In the genomic region with DNA sequence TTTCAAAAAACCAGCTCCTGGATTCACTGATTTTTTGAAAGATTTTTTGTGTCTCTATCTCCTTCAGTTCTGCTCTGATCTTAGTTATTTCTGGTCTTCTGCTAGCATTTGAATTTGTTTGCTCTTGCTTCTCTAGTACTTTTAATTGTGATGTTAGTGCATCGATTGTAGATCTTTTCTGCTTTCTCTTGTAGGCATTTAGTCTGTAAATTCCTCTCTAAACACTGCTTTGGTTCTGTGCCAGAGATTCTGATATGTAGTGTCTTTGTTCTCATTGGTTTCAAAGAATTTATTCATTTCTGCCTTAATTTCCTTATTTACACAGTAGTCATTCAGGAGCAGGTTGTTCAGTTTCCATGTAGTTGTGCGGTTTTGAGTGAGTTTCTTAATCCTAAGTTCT, we compare ENCODE assay signal across 8 cellular contexts.
DNase-seq lines count a peak whose midpoint lies in the region; ATAC-seq and TF ChIP-seq lines count a peak whose summit lies in the region.
"Not testable (repeated sequence)": the region's sequence is repeated elsewhere in the genome, so short reads cannot be mapped to it uniquely, and the experiment has no call there.

No MANE protein-coding gene starts in this region.

- CTCF ChIA-PET in activated CD8-positive, alpha-beta T cell treated with anti-CD3 and anti-CD28 coated beads for 36 hours (lab: Charles Lee); naive thymus-derived CD4-positive, alpha-beta T cell (lab: Charles Lee): not testable (repeated sequence)

- H3K4me3 Mint-ChIP-seq in CD4-positive, CD25-positive, alpha-beta regulatory T cell = peak overlapping the region in 2 of 4 donors; percentile 27 to 38
- H3K4me3 Mint-ChIP-seq in activated CD8-positive, alpha-beta T cell treated with anti-CD3 and anti-CD28 coated beads for 36 hours = not testable (repeated sequence)
- H3K4me3 Mint-ChIP-seq in activated naive CD8-positive, alpha-beta T cell = peak overlapping the region; percentile 1
- peak overlapping the region in 6 of 10 donors; percentile 5 to 75 (median 43) for H3K4me3 Mint-ChIP-seq in naive thymus-derived CD4-positive, alpha-beta T cell

- not testable (repeated sequence) for H3K36me3 ChIP-seq in CD4-positive, CD25-positive, alpha-beta regulatory T cell (ENCODE audit: control insufficient read depth, insufficient read depth, low read length); naive thymus-derived CD4-positive, alpha-beta T cell (ENCODE audit: control insufficient read depth in 2 of 3, insufficient read depth in 3 of 3, low read length in 3 of 3)

- not testable (repeated sequence) for DNase-seq in CD4-positive, CD25-positive, alpha-beta regulatory T cell; activated CD8-positive, alpha-beta T cell treated with anti-CD3 and anti-CD28 coated beads for 36 hours; naive thymus-derived CD4-positive, alpha-beta T cell
- DNase-seq in COLO829 (ENCODE audit: low spot score) (peak; percentile 5), NCI-H1048 (lab: John Stamatoyannopoulos, UW) (peak; percentile 48), NCI-H345 (lab: John Stamatoyannopoulos, UW) (peak; percentile 5), SK-MEL-5 (ENCODE audit: low read depth, low spot score) (peak; percentile 11)

- not testable (repeated sequence) for H3K27me3 Mint-ChIP-seq in CD4-positive, CD25-positive, alpha-beta regulatory T cell; activated CD8-positive, alpha-beta T cell treated with anti-CD3 and anti-CD28 coated beads for 36 hours; activated naive CD8-positive, alpha-beta T cell; naive thymus-derived CD4-positive, alpha-beta T cell

- H3K36me3 Mint-ChIP-seq in CD4-positive, CD25-positive, alpha-beta regulatory T cell = peaks cover 33% of the 10 kb centered on the region
- H3K36me3 Mint-ChIP-seq in activated CD8-positive, alpha-beta T cell treated with anti-CD3 and anti-CD28 coated beads for 36 hours (ENCODE audit: low read depth) = peaks cover 77% of the 10 kb centered on the region
- peaks cover 39% of the 10 kb centered on the region for H3K36me3 Mint-ChIP-seq in activated naive CD8-positive, alpha-beta T cell
- peaks cover 34 to 78% (median 58%) of the 10 kb centered on the region in 5 donors for H3K36me3 Mint-ChIP-seq in naive thymus-derived CD4-positive, alpha-beta T cell

- H3K9me3 ChIP-seq in CD4-positive, CD25-positive, alpha-beta regulatory T cell (ENCODE audit: control insufficient read depth in 2 of 2, low read length in 2 of 2) = not testable (repeated sequence)
- peaks cover 0 to 13% (median 0%) of the 10 kb centered on the region in 3 experiments for H3K9me3 ChIP-seq in naive thymus-derived CD4-positive, alpha-beta T cell (ENCODE audit: control insufficient read depth in 2 of 3, low read length in 3 of 3)

- TF ChIP-seq CTCF in activated CD8-positive, alpha-beta T cell treated with anti-CD3 and anti-CD28 coated beads for 36 hours (IDR thresholded peaks at IDR 0.05) = not testable (repeated sequence)

- H3K27me3 ChIP-seq in CD4-positive, CD25-positive, alpha-beta regulatory T cell (ENCODE audit: control insufficient read depth, insufficient read depth, low read length); naive thymus-derived CD4-positive, alpha-beta T cell (ENCODE audit: control insufficient read depth in 2 of 2, insufficient read depth in 2 of 2, low read length in 2 of 2): not testable (repeated sequence)

- H3K9me3 Mint-ChIP-seq in CD4-positive, CD25-positive, alpha-beta regulatory T cell = peaks cover 0 to 21% (median 6%) of the 10 kb centered on the region in 7 donors
- peaks cover 43% of the 10 kb centered on the region for H3K9me3 Mint-ChIP-seq in activated CD8-positive, alpha-beta T cell treated with anti-CD3 and anti-CD28 coated beads for 36 hours
- H3K9me3 Mint-ChIP-seq in activated naive CD8-positive, alpha-beta T cell (ENCODE audit: low read depth) = peaks cover 24% of the 10 kb centered on the region
- peaks cover 0 to 58% (median 22%) of the 10 kb centered on the region in 11 donors for H3K9me3 Mint-ChIP-seq in naive thymus-derived CD4-positive, alpha-beta T cell

- POLR2A ChIA-PET in activated CD8-positive, alpha-beta T cell treated with anti-CD3 and anti-CD28 coated beads for 36 hours (lab: Charles Lee) = interaction anchor here (0.6 kb wide), 1 partner anchor 294 kb away, joined by 4 read pairs; no protein-coding TSS in a partner anchor
- POLR2A ChIA-PET in naive thymus-derived CD4-positive, alpha-beta T cell (lab: Charles Lee) = not testable (repeated sequence)

- H3K27ac Mint-ChIP-seq in CD4-positive, CD25-positive, alpha-beta regulatory T cell = peak overlapping the region in 2 of 3 donors; percentile 5 to 53
- H3K27ac Mint-ChIP-seq in activated CD8-positive, alpha-beta T cell treated with anti-CD3 and anti-CD28 coated beads for 36 hours = peak overlapping the region; percentile 1
- peak overlapping the region; percentile 79 for H3K27ac Mint-ChIP-seq in activated naive CD8-positive, alpha-beta T cell
- peak overlapping the region in 7 of 9 donors; percentile 8 to 75 (median 58) for H3K27ac Mint-ChIP-seq in naive thymus-derived CD4-positive, alpha-beta T cell

- in situ Hi-C loops in SK-MEL-5 (cut with HindIII; ENCODE audit: low pct_unique_long_range_greater_than_20kb, low sequenced_read_pairs) = not testable (repeated sequence)

- not testable (repeated sequence) for ATAC-seq in CD4-positive, CD25-positive, alpha-beta regulatory T cell (ENCODE audit: low read depth in 2 of 2); activated CD8-positive, alpha-beta T cell treated with anti-CD3 and anti-CD28 coated beads for 36 hours; naive thymus-derived CD4-positive, alpha-beta T cell

- not testable (repeated sequence) for H3K4me3 ChIP-seq in CD4-positive, CD25-positive, alpha-beta regulatory T cell (ENCODE audit: low read depth, low read length); naive thymus-derived CD4-positive, alpha-beta T cell (ENCODE audit: low read length)

- H3K4me1 Mint-ChIP-seq in CD4-positive, CD25-positive, alpha-beta regulatory T cell = peaks cover 22 to 81% (median 57%) of the 10 kb centered on the region in 4 donors
- H3K4me1 Mint-ChIP-seq in activated CD8-positive, alpha-beta T cell treated with anti-CD3 and anti-CD28 coated beads for 36 hours (ENCODE audit: low read depth) = peaks cover 73% of the 10 kb centered on the region
- peaks cover 71% of the 10 kb centered on the region for H3K4me1 Mint-ChIP-seq in activated naive CD8-positive, alpha-beta T cell (ENCODE audit: low read depth)
- peaks cover 38 to 85% (median 71%) of the 10 kb centered on the region in 7 donors for H3K4me1 Mint-ChIP-seq in naive thymus-derived CD4-positive, alpha-beta T cell

- intact Hi-C loops in activated CD8-positive, alpha-beta T cell treated with anti-CD3 and anti-CD28 coated beads for 36 hours (cut with micrococcal nuclease); naive thymus-derived CD4-positive, alpha-beta T cell (cut with micrococcal nuclease): not testable (repeated sequence)

- peaks cover 18% of the 10 kb centered on the region for H3K4me1 ChIP-seq in CD4-positive, CD25-positive, alpha-beta regulatory T cell (ENCODE audit: control insufficient read depth, insufficient read depth, low read length, poor library complexity, severe bottlenecking)
- peaks cover 2 to 14% of the 10 kb centered on the region in 2 donors for H3K4me1 ChIP-seq in naive thymus-derived CD4-positive, alpha-beta T cell (ENCODE audit: control insufficient read depth in 2 of 2, insufficient read depth in 2 of 2, low read length in 2 of 2)

- H3K27ac ChIP-seq in CD4-positive, CD25-positive, alpha-beta regulatory T cell (ENCODE audit: insufficient read depth, low read length, poor library complexity, severe bottlenecking); naive thymus-derived CD4-positive, alpha-beta T cell (ENCODE audit: low read depth, low read length): not testable (repeated sequence)

Comparison
In these comparisons a context has a peak if more than half of its experiments do, and no peak if none do; other contexts are left out.
1. H3K27ac Mint-ChIP-seq: peak in every context shown above with its lines; median percentile 79 in activated naive CD8-positive, alpha-beta T cell; 58 in naive thymus-derived CD4-positive, alpha-beta T cell; 29 in CD4-positive, CD25-positive, alpha-beta regulatory T cell; 1 in activated CD8-positive, alpha-beta T cell treated with anti-CD3 and anti-CD28 coated beads for 36 hours.